In the genomic region with DNA sequence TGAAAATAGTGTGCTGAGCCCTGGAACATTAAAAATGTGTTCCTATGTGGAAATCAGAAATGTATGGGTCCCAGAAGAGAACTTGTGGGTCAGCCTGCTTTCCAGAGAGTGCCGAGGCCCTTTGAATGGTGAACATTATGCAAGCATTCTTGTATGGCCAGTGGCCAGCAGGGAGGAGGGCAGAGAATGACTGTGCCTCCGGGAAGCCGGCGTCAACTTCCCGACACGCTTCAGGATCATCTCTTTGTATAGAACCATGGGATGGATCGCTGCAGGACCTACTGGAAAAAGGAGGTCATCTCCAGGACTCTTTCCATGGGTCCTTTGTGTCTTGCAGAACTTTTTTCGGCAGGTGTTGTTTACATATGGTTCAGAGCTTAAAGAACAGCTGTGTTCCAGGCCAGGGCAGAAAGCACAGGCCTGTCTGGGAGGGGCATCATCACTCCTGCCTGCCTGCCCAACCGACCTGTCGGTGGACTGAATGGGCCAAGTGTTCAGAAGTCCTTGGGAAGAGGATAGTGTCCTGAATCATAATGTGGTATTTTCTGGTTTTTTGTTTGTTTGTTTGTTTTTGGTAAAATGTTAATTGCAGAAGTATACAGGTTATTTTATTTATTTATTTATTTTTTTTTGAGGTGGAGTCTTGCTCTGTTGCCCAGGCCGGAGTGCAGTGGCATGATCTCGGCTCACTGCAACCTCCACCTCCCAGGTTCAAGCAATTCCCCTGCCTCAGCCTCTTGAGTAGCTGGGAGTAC, we compare ENCODE assay signal across 8 cellular contexts. TPM values are rescaled to one million over a fixed set of nuclear protein-coding genes. Genes with fewer than 3 reads are reported as not detected.
DNase-seq lines count a peak whose midpoint lies in the region; ATAC-seq, FAIRE-seq and TF ChIP-seq lines count a peak whose summit lies in the region.

No MANE protein-coding gene starts in this region.

- peak in 1 of 2 donors; percentile 48 for TF ChIP-seq POLR2A in heart left ventricle (IDR thresholded peaks at IDR 0.05)
- no peak for TF ChIP-seq POLR2A in H54 (IDR thresholded peaks at IDR 0.05; ENCODE audit: low read depth, low read length)

- DNase-seq in AG10803 (ENCODE audit: low read depth) (peak; percentile 91), amniotic stem cell (lab: John Stamatoyannopoulos, UW) (peak; percentile 70), heart left ventricle (peak; percentile 84 to 94 (median 87)), pons (ENCODE audit: low spot score) (peak; percentile 94), H54 (ENCODE audit: insufficient read length, low spot score) (no peak)

- peak; percentile 43; the same call in 1 of the 2 replicates for TF ChIP-seq EP300 in Ishikawa (IDR thresholded peaks at IDR 0.05; ENCODE audit: borderline replicate concordance)

- ATAC-seq in heart left ventricle (peak; percentile 50 to 87 (median 83)), GM18511 (IDR thresholded peaks at IDR 0.05; ENCODE audit: unreplicated experiment) (no peak), HG03565 (IDR thresholded peaks at IDR 0.05; ENCODE audit: unreplicated experiment) (no peak)

- TF ChIP-seq CTCF in AG10803 (conservative IDR thresholded peaks at IDR 0.05; ENCODE audit: low read length) = no peak
- TF ChIP-seq CTCF in heart left ventricle (IDR thresholded peaks at IDR 0.05) = no peak

- 15 to 26% (median 19%) methylated on average over 12 of the region's 12 CpGs for WGBS in heart left ventricle, 4 donors

- 0 out of 2 replicates have a peak, but pooled peaks have one; percentile 2 for TF ChIP-seq RAD21 in Ishikawa (IDR thresholded peaks at IDR 0.05; ENCODE audit: low read depth)

- H3K9me3 ChIP-seq in heart left ventricle = no peaks in the 10 kb centered on the region

- H3K4me1 ChIP-seq in heart left ventricle = peaks cover 25 to 100% (median 97%) of the 10 kb centered on the region in 12 donors

- peak overlapping the region in 11 of 12 donors; percentile 71 to 89 (median 83) for H3K27ac ChIP-seq in heart left ventricle

- H3K27me3 ChIP-seq in heart left ventricle = no peaks in the 10 kb centered on the region

- H3K36me3 ChIP-seq in heart left ventricle = no peaks in the 10 kb centered on the region

- no peak for FAIRE-seq in H54 (lab: Jason Lieb, UNC)

- peak overlapping the region; percentile 35 for H3K4me3 ChIP-seq in AG10803 (ENCODE audit: low read length)
- H3K4me3 ChIP-seq in heart left ventricle = peak overlapping the region in 9 of 12 donors; percentile 13 to 31 (median 27)

- intact Hi-C loops in heart left ventricle (cut with DNase I) = loop anchor here in 1 of 10 donors (10.0 kb wide), 1 partner anchor 72 kb away; no protein-coding TSS in a partner anchor

TF ChIP-seq in Ishikawa, 13 proteins besides CTCF, POLR2A, EP300 and RAD21:
- TF ChIP-seq REST (IDR thresholded peaks at IDR 0.05; ENCODE audit: low read depth) = no peak
- TF ChIP-seq USF1 (IDR thresholded peaks at IDR 0.05) = no peak
- peak; percentile 65 for TF ChIP-seq TCF12 (IDR thresholded peaks at IDR 0.05; ENCODE audit: low read depth)
- TF ChIP-seq MAX (IDR thresholded peaks at IDR 0.05) = peak; percentile 53; the same call in 1 of the 2 replicates
- peak; percentile 86 for TF ChIP-seq NFIC (IDR thresholded peaks at IDR 0.05)
- TF ChIP-seq TEAD4 (IDR thresholded peaks at IDR 0.05) = peak; percentile 18; the same call in 1 of the 2 replicates
- 0 out of 2 replicates have a peak, but pooled peaks have one; percentile 20 for TF ChIP-seq FOXM1 (IDR thresholded peaks at IDR 0.05; ENCODE audit: borderline replicate concordance, low read depth)
- peak; percentile 90 for TF ChIP-seq CEBPB (IDR thresholded peaks at IDR 0.05)

RNA-seq across cellular contexts. Expression of gene PRRC2B, which starts 9.0 kb away (rescaled TPM):
- total RNA-seq in heart left ventricle = 100 to 1,000 TPM in 8 of 9 donors, 10 to 100 TPM in 1; 88.2 to 193 (median 126) TPM
- 10 to 100 TPM; 59.9 to 71.2 TPM for polyA plus RNA-seq in heart left ventricle

Comparison
In these comparisons a context has a peak if more than half of its experiments do, and no peak if none do; other contexts are left out.
1. ATAC-seq: peak in heart left ventricle (4 of 4); none in GM18511 (single experiment) and HG03565 (single experiment).